31 cellular contexts compared by ENCODE assay signal in the genomic region with DNA sequence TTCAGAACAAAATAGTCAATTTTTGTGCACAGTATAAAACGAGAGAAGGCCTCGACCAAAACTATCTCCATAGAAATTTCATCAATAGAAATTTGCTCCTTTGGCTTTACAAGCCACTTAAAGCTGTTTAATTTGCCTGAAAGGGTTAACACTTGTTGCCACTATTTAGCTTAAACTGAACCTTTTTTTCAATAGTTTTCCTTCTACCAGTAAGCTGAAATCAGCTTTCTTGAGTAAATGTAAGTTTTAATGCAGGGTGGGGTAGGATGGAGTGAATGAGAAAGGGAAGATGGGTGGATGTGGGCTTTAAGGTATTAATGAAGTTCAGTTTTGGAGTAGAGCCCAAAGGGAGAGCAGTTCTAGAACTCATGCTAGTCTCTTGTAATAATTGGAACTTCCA.
"Had no signal": no experiment of that assay in that cellular context is flagged by ENCODE, and none has a peak within 500 bp of the region (broad histone marks: within the 10 kb centered on the region; RNA-seq: fewer than 3 reads in every experiment).

No MANE protein-coding gene starts in this region.

- H3K27me3 ChIP-seq: adrenal gland, ascending aorta, colonic mucosa, dorsolateral prefrontal cortex, esophagus squamous epithelium, gastroesophageal sphincter, neutrophil, right lobe of liver, stomach, suprapubic skin, vagina had no signal

- H3K9ac ChIP-seq: parathyroid adenoma had no signal

- FAIRE-seq: keratinocyte, small intestine, TTC549 had no signal

- H3K36me3 ChIP-seq: adrenal gland, ascending aorta, colonic mucosa, esophagus squamous epithelium, gastroesophageal sphincter, lower lobe of right lung, neutrophil, right lobe of liver, stomach, suprapubic skin, vagina, WERI-Rb-1 had no signal

- H3K9me3 Mint-ChIP-seq: activated T-cell treated with anti-CD3 and anti-CD28 coated beads, Interleukin-2, amount 50 U/mL, for 24 hours; activated T-helper 17 cell treated with anti-CD3 and anti-CD28 coated beads, Interleukin-2, amount 50 U/mL, for 72 hours; central memory CD8-positive, alpha-beta T cell; effector memory CD8-positive, alpha-beta T cell; natural killer cell; stimulated activated memory B cell treated with anti-CD40 and anti-IgM and Interleukin-4, amounts not matched to agents 10 μg/mL and 1 μg/mL and 100 μg/mL, for 72 hours had no signal

- H2AFZ ChIP-seq: parathyroid adenoma had no signal

- H3K4me1 ChIP-seq: colonic mucosa, parathyroid adenoma, right lobe of liver had no signal

- H3K27ac Mint-ChIP-seq: activated naive CD8-positive, alpha-beta T cell; activated T-cell treated with anti-CD3 and anti-CD28 coated beads, Interleukin-2, amount 50 U/mL, for 24 hours; activated T-helper 17 cell treated with anti-CD3 and anti-CD28 coated beads, Interleukin-2, amount 50 U/mL, for 72 hours; effector memory CD8-positive, alpha-beta T cell; natural killer cell; stimulated activated memory B cell treated with anti-CD40 and anti-IgM and Interleukin-4, amounts not matched to agents 10 μg/mL and 1 μg/mL and 100 μg/mL, for 72 hours had no signal

- H3K9me3 ChIP-seq: adrenal gland, ascending aorta, colonic mucosa, esophagus squamous epithelium, gastroesophageal sphincter, lower lobe of right lung, neutrophil, right lobe of liver, stomach, suprapubic skin, vagina had no signal

- ATAC-seq: activated T-helper 17 cell treated with anti-CD3 and anti-CD28 coated beads, Interleukin-2, amount 50 U/mL, for 72 hours; effector memory CD8-positive, alpha-beta T cell; gastroesophageal sphincter; lower lobe of right lung; natural killer cell; right lobe of liver; stimulated activated memory B cell treated with anti-CD40 and anti-IgM and Interleukin-4, amounts not matched to agents 10 μg/mL and 1 μg/mL and 100 μg/mL, for 72 hours had no signal

- H3K27ac ChIP-seq: adrenal gland, ascending aorta, colonic mucosa, dorsolateral prefrontal cortex, lower lobe of right lung, neutrophil, right lobe of liver, stomach, suprapubic skin, vagina, WERI-Rb-1 had no signal

- H3K79me2 ChIP-seq: parathyroid adenoma had no signal

- H3K36me3 Mint-ChIP-seq: activated naive CD8-positive, alpha-beta T cell; natural killer cell; stimulated activated memory B cell treated with anti-CD40 and anti-IgM and Interleukin-4, amounts not matched to agents 10 μg/mL and 1 μg/mL and 100 μg/mL, for 72 hours had no signal

- H3K27me3 Mint-ChIP-seq: activated naive CD8-positive, alpha-beta T cell; activated T-cell treated with anti-CD3 and anti-CD28 coated beads, Interleukin-2, amount 50 U/mL, for 24 hours; activated T-helper 17 cell treated with anti-CD3 and anti-CD28 coated beads, Interleukin-2, amount 50 U/mL, for 72 hours; central memory CD8-positive, alpha-beta T cell; effector memory CD8-positive, alpha-beta T cell; stimulated activated memory B cell treated with anti-CD40 and anti-IgM and Interleukin-4, amounts not matched to agents 10 μg/mL and 1 μg/mL and 100 μg/mL, for 72 hours had no signal

- H3K4me3 ChIP-seq: adrenal gland, ascending aorta, colonic mucosa, dorsolateral prefrontal cortex, esophagus squamous epithelium, gastroesophageal sphincter, lower lobe of right lung, right lobe of liver, stomach, suprapubic skin, vagina had no signal

- H3K4me3 Mint-ChIP-seq: activated naive CD8-positive, alpha-beta T cell; activated T-cell treated with anti-CD3 and anti-CD28 coated beads, Interleukin-2, amount 50 U/mL, for 24 hours; activated T-helper 17 cell treated with anti-CD3 and anti-CD28 coated beads, Interleukin-2, amount 50 U/mL, for 72 hours; central memory CD8-positive, alpha-beta T cell; effector memory CD8-positive, alpha-beta T cell; natural killer cell; stimulated activated memory B cell treated with anti-CD40 and anti-IgM and Interleukin-4, amounts not matched to agents 10 μg/mL and 1 μg/mL and 100 μg/mL, for 72 hours had no signal

- DNase-seq: activated CD8-positive, alpha-beta memory T cell treated with anti-CD3 and anti-CD28 coated beads for 24 hours; activated CD8-positive, alpha-beta memory T cell treated with anti-CD3 and anti-CD28 coated beads, Interleukin-2, amount 50 U/mL, for 4 hours; activated naive CD4-positive, alpha-beta T cell; activated T-cell treated with anti-CD3 and anti-CD28 coated beads, Interleukin-2, amount 50 U/mL, for 24 hours; adrenal gland; colonic mucosa; dorsolateral prefrontal cortex; effector memory CD8-positive, alpha-beta T cell; esophagus squamous epithelium; head of caudate nucleus; lower lobe of right lung; natural killer cell; right lobe of liver; small intestine; stimulated activated CD4-positive, alpha-beta T cell treated with anti-CD3 and anti-CD28 coated beads, Interleukin-15, amount 100 ng/mL, for 24 hours; stomach; T-helper 1 cell; trophoblast cell; WERI-Rb-1 had no signal
